ENCODE assay signal across 18 cellular contexts in genomic region chr2:43324589-43325447, GRCh38.
DNase-seq lines count a peak whose midpoint lies in the region; ATAC-seq and FAIRE-seq lines count a peak whose summit lies in the region.
"Had no signal": no experiment of that assay in that cellular context is flagged by ENCODE, and none has a peak within 500 bp of the region (broad histone marks: within the 10 kb centered on the region; RNA-seq: fewer than 3 reads in every experiment).

No MANE protein-coding gene starts in this region.

- no peaks in the 10 kb centered on the region for H3K4me1 Mint-ChIP-seq in activated CD4-positive, alpha-beta memory T cell treated with anti-CD3 and anti-CD28 coated beads, Interleukin-2, amount 10 ng/mL, durations not matched to agents 7 days and 5 days
- H3K4me1 Mint-ChIP-seq: activated B cell treated with CpG ODN at 0.5 μM for 24 hours had no signal

- H3K4me1 ChIP-seq in aorta (ENCODE audit: control insufficient read depth in 1 of 2, insufficient read depth in 2 of 2, low read length in 2 of 2), result peaks cover 12 to 13% of the 10 kb centered on the region in 2 donors

- H3K27ac ChIP-seq in aorta (ENCODE audit: low read depth in 1 of 2, low read length in 2 of 2), result peak overlapping the region; percentile 74 to 81
- H3K27ac ChIP-seq: KMS-11, SK-N-MC had no signal

- H3K36me3 Mint-ChIP-seq in activated CD4-positive, alpha-beta memory T cell treated with anti-CD3 and anti-CD28 coated beads, Interleukin-2, amount 10 ng/mL, durations not matched to agents 7 days and 5 days (ENCODE audit: low read depth), result peaks cover 24% of the 10 kb centered on the region

- peak; percentile 59 for DNase-seq in Right ventricle myocardium superior
- no peak for DNase-seq in Right ventricle myocardium inferior (ENCODE audit: missing footprints)
- peak; percentile 62 for DNase-seq in left kidney (ENCODE audit: low read depth, low spot score)
- DNase-seq in renal cortical epithelial cell (ENCODE audit: low read depth), result peak; percentile 73
- peak in 1 of 2 donors; percentile 68 for DNase-seq in aorta
- no peak for DNase-seq in GM03348 (ENCODE audit: low spot score)
- DNase-seq in activated CD4-positive, alpha-beta memory T cell treated with anti-CD3 and anti-CD28 coated beads, Interleukin-2, amount 10 ng/mL, durations not matched to agents 7 days and 5 days, result no peak
- DNase-seq in frontal cortex (ENCODE audit: low spot score in 2 of 2), result no peak
- DNase-seq: 8988T; activated B cell treated with CpG ODN at 0.5 μM for 24 hours; activated T-cell treated with anti-CD3 and anti-CD28 coated beads, Interleukin-2, amount 50 U/mL, for 72 hours; COR-L47; NCI-H1694 treated with DMSO at 0.1 percent for 48 hours; NCI-H748 treated with DMSO at 0.1 percent for 48 hours; stimulated activated CD4-positive, alpha-beta T cell treated with anti-CD3 and anti-CD28 coated beads, Interleukin-4, amount 100 ng/mL, for 4 hours had no signal

- H3K27me3 Mint-ChIP-seq in activated CD4-positive, alpha-beta memory T cell treated with anti-CD3 and anti-CD28 coated beads, Interleukin-2, amount 10 ng/mL, durations not matched to agents 7 days and 5 days, result no peaks in the 10 kb centered on the region
- H3K27me3 Mint-ChIP-seq: activated B cell treated with CpG ODN at 0.5 μM for 24 hours; stimulated activated naive CD8-positive, alpha-beta T cell treated with anti-CD3 and anti-CD28 coated beads, Interleukin-15, Interleukin-2, amounts not matched to agents 100 ng/mL and 50 ng/mL, for 24 hours had no signal

- POLR2A ChIA-PET in activated CD4-positive, alpha-beta memory T cell treated with anti-CD3 and anti-CD28 coated beads, Interleukin-2, amount 10 ng/mL, durations not matched to agents 7 days and 5 days (lab: Charles Lee), result no interaction called here

- ATAC-seq in Right ventricle myocardium superior (ENCODE audit: poor library complexity), result no peak
- no peak for ATAC-seq in Right ventricle myocardium inferior
- peak; percentile 63 for ATAC-seq in aorta (ENCODE audit: low FRiP score)
- ATAC-seq: activated T-cell treated with anti-CD3 and anti-CD28 coated beads, Interleukin-2, amount 50 U/mL, for 72 hours had no signal

- no peak overlapping the region for H3K4me3 Mint-ChIP-seq in activated CD4-positive, alpha-beta memory T cell treated with anti-CD3 and anti-CD28 coated beads, Interleukin-2, amount 10 ng/mL, durations not matched to agents 7 days and 5 days
- H3K4me3 Mint-ChIP-seq: activated B cell treated with CpG ODN at 0.5 μM for 24 hours; activated T-cell treated with anti-CD3 and anti-CD28 coated beads, Interleukin-2, amount 50 U/mL, for 72 hours; stimulated activated naive CD8-positive, alpha-beta T cell treated with anti-CD3 and anti-CD28 coated beads, Interleukin-15, Interleukin-2, amounts not matched to agents 100 ng/mL and 50 ng/mL, for 24 hours had no signal

- H3K27ac Mint-ChIP-seq in activated CD4-positive, alpha-beta memory T cell treated with anti-CD3 and anti-CD28 coated beads, Interleukin-2, amount 10 ng/mL, durations not matched to agents 7 days and 5 days, result no peak overlapping the region
- H3K27ac Mint-ChIP-seq: activated B cell treated with CpG ODN at 0.5 μM for 24 hours; activated T-cell treated with anti-CD3 and anti-CD28 coated beads, Interleukin-2, amount 50 U/mL, for 72 hours; stimulated activated naive CD8-positive, alpha-beta T cell treated with anti-CD3 and anti-CD28 coated beads, Interleukin-15, Interleukin-2, amounts not matched to agents 100 ng/mL and 50 ng/mL, for 24 hours had no signal

- H3K9me3 Mint-ChIP-seq in activated CD4-positive, alpha-beta memory T cell treated with anti-CD3 and anti-CD28 coated beads, Interleukin-2, amount 10 ng/mL, durations not matched to agents 7 days and 5 days, result no peaks in the 10 kb centered on the region
- H3K9me3 Mint-ChIP-seq: activated B cell treated with CpG ODN at 0.5 μM for 24 hours; activated T-cell treated with anti-CD3 and anti-CD28 coated beads, Interleukin-2, amount 50 U/mL, for 72 hours; stimulated activated naive CD8-positive, alpha-beta T cell treated with anti-CD3 and anti-CD28 coated beads, Interleukin-15, Interleukin-2, amounts not matched to agents 100 ng/mL and 50 ng/mL, for 24 hours had no signal

- H3K4me3 ChIP-seq in aorta (ENCODE audit: low read length in 2 of 2), result no peak overlapping the region
- H3K4me3 ChIP-seq: SK-N-MC had no signal

- H3K27me3 ChIP-seq in aorta (ENCODE audit: control insufficient read depth in 1 of 2, insufficient read depth in 2 of 2, low read length in 1 of 2), result no peaks in the 10 kb centered on the region

- intact Hi-C loops in Right ventricle myocardium superior (cut with DNase I), result no loop called here
- intact Hi-C loops in Right ventricle myocardium inferior (cut with DNase I), result no loop called here
- intact Hi-C loops in aorta (cut with DNase I), result no loop called here

- no peaks in the 10 kb centered on the region for H3K9me3 ChIP-seq in aorta (ENCODE audit: control insufficient read depth, low read length)

- CTCF ChIA-PET in activated CD4-positive, alpha-beta memory T cell treated with anti-CD3 and anti-CD28 coated beads, Interleukin-2, amount 10 ng/mL, durations not matched to agents 7 days and 5 days (lab: Charles Lee), result no interaction called here

- 2 to 10% methylated on average over 8 of the region's 8 CpGs for WGBS in aorta, 2 donors

- peaks cover 0 to 2% of the 10 kb centered on the region in 2 donors for H3K36me3 ChIP-seq in aorta (ENCODE audit: control insufficient read depth in 1 of 2, insufficient read depth in 2 of 2, low read length in 1 of 2)

- no peak for FAIRE-seq in frontal cortex (lab: Jason Lieb, UNC)

Comparison
In these comparisons a context has a peak if more than half of its experiments do, and no peak if none do; other contexts are left out.
1. DNase-seq: peak in Right ventricle myocardium superior (single experiment), left kidney (single experiment) and renal cortical epithelial cell (single experiment); none in Right ventricle myocardium inferior (single experiment), GM03348 (single experiment), activated CD4-positive, alpha-beta memory T cell treated with anti-CD3 and anti-CD28 coated beads, Interleukin-2, amount 10 ng/mL, durations not matched to agents 7 days and 5 days (single experiment) and frontal cortex (0 of 2).